19 cellular contexts compared by ENCODE assay signal in the genomic region with DNA sequence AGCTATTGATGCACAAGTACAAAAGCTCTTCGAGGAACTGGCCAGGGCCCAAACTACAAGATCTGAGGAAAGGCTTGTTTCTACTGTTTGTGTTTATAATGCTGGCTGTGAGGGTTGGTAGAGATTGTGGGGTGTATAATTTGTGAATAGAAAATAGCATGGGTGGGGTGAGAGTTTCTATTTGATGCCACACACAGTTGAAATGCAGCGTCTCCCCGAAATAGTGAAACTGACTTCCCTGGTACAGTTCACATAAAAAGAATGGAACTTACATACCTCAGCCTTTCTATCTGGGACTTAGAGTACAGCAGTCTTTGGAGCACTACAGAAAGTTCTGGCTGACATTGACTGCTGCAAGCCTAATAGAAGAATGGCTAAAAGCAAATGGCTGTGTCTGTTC.
DNase-seq lines count a peak whose midpoint lies in the region; ATAC-seq and TF ChIP-seq lines count a peak whose summit lies in the region.
"Had no signal": no experiment of that assay in that cellular context is flagged by ENCODE, and none has a peak within 500 bp of the region (broad histone marks: within the 10 kb centered on the region; RNA-seq: fewer than 3 reads in every experiment).

No MANE protein-coding gene starts in this region.

- H3K9me3 Mint-ChIP-seq in activated CD8-positive, alpha-beta memory T cell treated with anti-CD3 and anti-CD28 coated beads, Interleukin-2, amount 10 ng/mL, durations not matched to agents 7 days and 5 days (ENCODE audit: low read depth): peaks cover 11% of the 10 kb centered on the region
- H3K9me3 Mint-ChIP-seq in central memory CD8-positive, alpha-beta T cell: peaks cover 23% of the 10 kb centered on the region
- peaks cover 24% of the 10 kb centered on the region for H3K9me3 Mint-ChIP-seq in stimulated activated effector memory CD8-positive, alpha-beta T cell treated with anti-CD3 and anti-CD28 coated beads, Interleukin-12 subunit alpha, Interleukin-12 subunit beta, amount 100 ng/mL, for 72 hours
- peaks cover 26 to 28% of the 10 kb centered on the region in 2 donors for H3K9me3 Mint-ChIP-seq in stimulated activated naive CD8-positive, alpha-beta T cell treated with anti-CD3 and anti-CD28 coated beads, Interleukin-15, amount 100 ng/mL, for 72 hours

- H3K4me3 Mint-ChIP-seq in activated CD8-positive, alpha-beta memory T cell treated with anti-CD3 and anti-CD28 coated beads, Interleukin-2, amount 10 ng/mL, durations not matched to agents 7 days and 5 days: peak overlapping the region; percentile 13
- no peak overlapping the region for H3K4me3 Mint-ChIP-seq in central memory CD8-positive, alpha-beta T cell
- H3K4me3 Mint-ChIP-seq in stimulated activated effector memory CD8-positive, alpha-beta T cell treated with anti-CD3 and anti-CD28 coated beads, Interleukin-12 subunit alpha, Interleukin-12 subunit beta, amount 100 ng/mL, for 72 hours: no peak overlapping the region
- no peak overlapping the region for H3K4me3 Mint-ChIP-seq in stimulated activated naive CD8-positive, alpha-beta T cell treated with anti-CD3 and anti-CD28 coated beads, Interleukin-15, amount 100 ng/mL, for 72 hours
- H3K4me3 Mint-ChIP-seq: B cell; CD4-positive, alpha-beta T cell; CD8-positive, alpha-beta T cell had no signal

- H3K36me3 ChIP-seq in osteoblast (ENCODE audit: insufficient read depth, low read length): no peaks in the 10 kb centered on the region

- H3K4me1 ChIP-seq in osteoblast (ENCODE audit: insufficient read depth, low read length): no peaks in the 10 kb centered on the region
- H3K4me1 ChIP-seq: A549, Caco-2 had no signal

- intact Hi-C loops in cardiac septum (cut with DNase I): no loop called here

- no peaks in the 10 kb centered on the region for H3K79me2 ChIP-seq in osteoblast (ENCODE audit: insufficient read depth, low read length)

- peaks cover 8% of the 10 kb centered on the region for H3K9me3 ChIP-seq in osteoblast (ENCODE audit: low read depth, low read length)
- H3K9me3 ChIP-seq: A549, Caco-2 had no signal

- no peaks in the 10 kb centered on the region for H4K20me1 ChIP-seq in osteoblast (ENCODE audit: insufficient read depth, low read length)
- H4K20me1 ChIP-seq: BLaER1 treated with 17β-estradiol and CSF1 and Interleukin-3, amounts not matched to agents 10 nM and 100 nM had no signal

- no peak overlapping the region for H3K27ac ChIP-seq in osteoblast (ENCODE audit: low read depth, low read length)
- H3K27ac ChIP-seq: 22Rv1; A549; BLaER1 treated with 17β-estradiol and CSF1 and Interleukin-3, amounts not matched to agents 10 nM and 100 nM; C4-2B had no signal

- TF ChIP-seq CTCF in osteoblast (IDR thresholded peaks at IDR 0.05; ENCODE audit: extremely low read depth, low read depth, low read length): no peak

- peak overlapping the region; percentile 23 for H2AFZ ChIP-seq in osteoblast (ENCODE audit: low read length)

- peak overlapping the region; percentile 42 for H3K4me2 ChIP-seq in osteoblast (ENCODE audit: insufficient read depth, low read length)
- H3K4me2 ChIP-seq: A549 had no signal

- H3K4me1 Mint-ChIP-seq in activated CD8-positive, alpha-beta memory T cell treated with anti-CD3 and anti-CD28 coated beads, Interleukin-2, amount 10 ng/mL, durations not matched to agents 7 days and 5 days: peaks cover 39% of the 10 kb centered on the region
- peaks cover 6% of the 10 kb centered on the region for H3K4me1 Mint-ChIP-seq in central memory CD8-positive, alpha-beta T cell
- peaks cover 13% of the 10 kb centered on the region for H3K4me1 Mint-ChIP-seq in stimulated activated effector memory CD8-positive, alpha-beta T cell treated with anti-CD3 and anti-CD28 coated beads, Interleukin-12 subunit alpha, Interleukin-12 subunit beta, amount 100 ng/mL, for 72 hours
- H3K4me1 Mint-ChIP-seq in stimulated activated naive CD8-positive, alpha-beta T cell treated with anti-CD3 and anti-CD28 coated beads, Interleukin-15, amount 100 ng/mL, for 72 hours: peaks cover 5% of the 10 kb centered on the region

- H3K27me3 Mint-ChIP-seq in activated CD8-positive, alpha-beta memory T cell treated with anti-CD3 and anti-CD28 coated beads, Interleukin-2, amount 10 ng/mL, durations not matched to agents 7 days and 5 days: peaks cover 5% of the 10 kb centered on the region
- no peaks in the 10 kb centered on the region for H3K27me3 Mint-ChIP-seq in central memory CD8-positive, alpha-beta T cell
- peaks cover 7% of the 10 kb centered on the region for H3K27me3 Mint-ChIP-seq in stimulated activated naive CD8-positive, alpha-beta T cell treated with anti-CD3 and anti-CD28 coated beads, Interleukin-15, amount 100 ng/mL, for 72 hours
- H3K27me3 Mint-ChIP-seq: B cell; CD4-positive, alpha-beta T cell had no signal

- H3K27me3 ChIP-seq in osteoblast (ENCODE audit: insufficient read depth, low read length): no peaks in the 10 kb centered on the region
- H3K27me3 ChIP-seq: BLaER1 treated with 17β-estradiol and CSF1 and Interleukin-3, amounts not matched to agents 10 nM and 100 nM had no signal

- peak overlapping the region; percentile 63 for H3K27ac Mint-ChIP-seq in activated CD8-positive, alpha-beta memory T cell treated with anti-CD3 and anti-CD28 coated beads, Interleukin-2, amount 10 ng/mL, durations not matched to agents 7 days and 5 days
- H3K27ac Mint-ChIP-seq in central memory CD8-positive, alpha-beta T cell (ENCODE audit: low read depth): peak overlapping the region; percentile 32
- no peak overlapping the region for H3K27ac Mint-ChIP-seq in stimulated activated effector memory CD8-positive, alpha-beta T cell treated with anti-CD3 and anti-CD28 coated beads, Interleukin-12 subunit alpha, Interleukin-12 subunit beta, amount 100 ng/mL, for 72 hours
- no peak overlapping the region for H3K27ac Mint-ChIP-seq in stimulated activated naive CD8-positive, alpha-beta T cell treated with anti-CD3 and anti-CD28 coated beads, Interleukin-15, amount 100 ng/mL, for 72 hours
- H3K27ac Mint-ChIP-seq: B cell; CD4-positive, alpha-beta T cell; CD8-positive, alpha-beta T cell had no signal

- DNase-seq in activated CD8-positive, alpha-beta memory T cell treated with anti-CD3 and anti-CD28 coated beads, Interleukin-2, amount 10 ng/mL, durations not matched to agents 7 days and 5 days: no peak
- no peak for DNase-seq in activated CD8-positive, alpha-beta memory T cell treated with anti-CD3 and anti-CD28 coated beads, Interleukin-2, amount 50 U/mL, for 4 hours
- no peak for DNase-seq in central memory CD8-positive, alpha-beta T cell (ENCODE audit: low spot score in 2 of 2)
- no peak for DNase-seq in osteoblast (ENCODE audit: insufficient read length, low spot score, missing footprints)
- no peak for DNase-seq in stimulated activated effector memory CD8-positive, alpha-beta T cell treated with anti-CD3 and anti-CD28 coated beads, Interleukin-12 subunit alpha, Interleukin-12 subunit beta, amount 100 ng/mL, for 72 hours (ENCODE audit: low spot score in 2 of 2)
- DNase-seq in stimulated activated naive CD8-positive, alpha-beta T cell treated with anti-CD3 and anti-CD28 coated beads, Interleukin-15, amount 100 ng/mL, for 72 hours: no peak
- DNase-seq in activated T-cell treated with anti-CD3 and anti-CD28 coated beads, Interleukin-2, amount 50 U/mL, for 1 hour: no peak
- no peak for DNase-seq in cardiac septum (ENCODE audit: low spot score)
- DNase-seq: AML-193; Caco-2; Calu3; CD4-positive, alpha-beta T cell; CD8-positive, alpha-beta T cell; DMS79 treated with DMSO at 0.1 percent for 48 hours had no signal

- ATAC-seq in activated CD8-positive, alpha-beta memory T cell treated with anti-CD3 and anti-CD28 coated beads, Interleukin-2, amount 10 ng/mL, durations not matched to agents 7 days and 5 days: peak; percentile 56
- ATAC-seq in central memory CD8-positive, alpha-beta T cell (replicated peaks; ENCODE audit: extremely low read depth, poor library complexity, severe bottlenecking): no peak
- peak; percentile 58 for ATAC-seq in stimulated activated effector memory CD8-positive, alpha-beta T cell treated with anti-CD3 and anti-CD28 coated beads, Interleukin-12 subunit alpha, Interleukin-12 subunit beta, amount 100 ng/mL, for 72 hours
- ATAC-seq in stimulated activated naive CD8-positive, alpha-beta T cell treated with anti-CD3 and anti-CD28 coated beads, Interleukin-15, amount 100 ng/mL, for 72 hours: no peak
- ATAC-seq: A549; CD8-positive, alpha-beta T cell had no signal

- peaks cover 23% of the 10 kb centered on the region for H3K36me3 Mint-ChIP-seq in activated CD8-positive, alpha-beta memory T cell treated with anti-CD3 and anti-CD28 coated beads, Interleukin-2, amount 10 ng/mL, durations not matched to agents 7 days and 5 days
- peaks cover 2% of the 10 kb centered on the region for H3K36me3 Mint-ChIP-seq in central memory CD8-positive, alpha-beta T cell (ENCODE audit: insufficient read depth)
- no peaks in the 10 kb centered on the region for H3K36me3 Mint-ChIP-seq in stimulated activated effector memory CD8-positive, alpha-beta T cell treated with anti-CD3 and anti-CD28 coated beads, Interleukin-12 subunit alpha, Interleukin-12 subunit beta, amount 100 ng/mL, for 72 hours

- CTCF ChIA-PET in activated CD8-positive, alpha-beta memory T cell treated with anti-CD3 and anti-CD28 coated beads, Interleukin-2, amount 10 ng/mL, durations not matched to agents 7 days and 5 days (lab: Charles Lee): no interaction called here

- H3K4me3 ChIP-seq in osteoblast (ENCODE audit: insufficient read depth, low read length): no peak overlapping the region
- H3K4me3 ChIP-seq: A549; BLaER1 treated with 17β-estradiol and CSF1 and Interleukin-3, amounts not matched to agents 10 nM and 100 nM had no signal

Comparison
In these comparisons a context has a peak if more than half of its experiments do, and no peak if none do; other contexts are left out.
1. ATAC-seq: peak in activated CD8-positive, alpha-beta memory T cell treated with anti-CD3 and anti-CD28 coated beads, Interleukin-2, amount 10 ng/mL, durations not matched to agents 7 days and 5 days (single experiment) and stimulated activated effector memory CD8-positive, alpha-beta T cell treated with anti-CD3 and anti-CD28 coated beads, Interleukin-12 subunit alpha, Interleukin-12 subunit beta, amount 100 ng/mL, for 72 hours (single experiment); none in central memory CD8-positive, alpha-beta T cell (single experiment) and stimulated activated naive CD8-positive, alpha-beta T cell treated with anti-CD3 and anti-CD28 coated beads, Interleukin-15, amount 100 ng/mL, for 72 hours (single experiment).
2. H3K27ac Mint-ChIP-seq: peak in activated CD8-positive, alpha-beta memory T cell treated with anti-CD3 and anti-CD28 coated beads, Interleukin-2, amount 10 ng/mL, durations not matched to agents 7 days and 5 days (single experiment) and central memory CD8-positive, alpha-beta T cell (single experiment); none in stimulated activated effector memory CD8-positive, alpha-beta T cell treated with anti-CD3 and anti-CD28 coated beads, Interleukin-12 subunit alpha, Interleukin-12 subunit beta, amount 100 ng/mL, for 72 hours (single experiment) and stimulated activated naive CD8-positive, alpha-beta T cell treated with anti-CD3 and anti-CD28 coated beads, Interleukin-15, amount 100 ng/mL, for 72 hours (0 of 2).